1 cellular context compared by ENCODE assay signal in the genomic region with DNA sequence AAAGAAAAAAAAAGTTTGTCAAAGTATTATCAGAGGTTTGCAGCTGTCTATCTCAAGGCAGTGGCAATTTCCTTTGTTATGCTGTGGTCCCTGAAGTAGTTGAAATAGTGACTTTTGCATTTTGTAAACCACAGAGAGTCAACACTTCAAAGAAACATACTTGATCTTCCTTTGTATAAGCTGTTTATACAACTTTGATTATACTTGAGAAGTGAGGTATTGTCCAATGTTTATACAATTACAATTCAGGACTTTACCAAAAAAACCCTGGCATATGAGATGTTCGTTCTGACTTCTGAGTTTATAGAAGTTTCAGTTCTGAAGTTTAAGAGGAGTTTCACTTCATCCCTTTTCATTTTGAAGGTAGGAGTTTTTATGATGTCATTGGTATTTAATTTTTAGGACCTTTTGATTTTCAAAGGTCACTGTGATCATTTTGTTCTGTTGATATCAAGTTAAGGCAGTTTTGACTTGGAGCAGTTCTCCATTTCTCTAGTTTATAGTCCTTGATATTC.
TF ChIP-seq lines count a peak whose summit lies in the region.

No MANE protein-coding gene starts in this region.

TF ChIP-seq in HEK293, 187 proteins besides CTCF, POLR2A, EP300 and RAD21 (continued from another document):
- TF ChIP-seq, protein P1, sequence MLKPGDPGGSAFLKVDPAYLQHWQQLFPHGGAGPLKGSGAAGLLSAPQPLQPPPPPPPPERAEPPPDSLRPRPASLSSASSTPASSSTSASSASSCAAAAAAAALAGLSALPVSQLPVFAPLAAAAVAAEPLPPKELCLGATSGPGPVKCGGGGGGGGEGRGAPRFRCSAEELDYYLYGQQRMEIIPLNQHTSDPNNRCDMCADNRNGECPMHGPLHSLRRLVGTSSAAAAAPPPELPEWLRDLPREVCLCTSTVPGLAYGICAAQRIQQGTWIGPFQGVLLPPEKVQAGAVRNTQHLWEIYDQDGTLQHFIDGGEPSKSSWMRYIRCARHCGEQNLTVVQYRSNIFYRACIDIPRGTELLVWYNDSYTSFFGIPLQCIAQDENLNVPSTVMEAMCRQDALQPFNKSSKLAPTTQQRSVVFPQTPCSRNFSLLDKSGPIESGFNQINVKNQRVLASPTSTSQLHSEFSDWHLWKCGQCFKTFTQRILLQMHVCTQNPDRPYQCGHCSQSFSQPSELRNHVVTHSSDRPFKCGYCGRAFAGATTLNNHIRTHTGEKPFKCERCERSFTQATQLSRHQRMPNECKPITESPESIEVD (tag by site-specific recombination; IDR thresholded peaks at IDR 0.05) = peak; percentile 86
- TF ChIP-seq, protein P2, sequence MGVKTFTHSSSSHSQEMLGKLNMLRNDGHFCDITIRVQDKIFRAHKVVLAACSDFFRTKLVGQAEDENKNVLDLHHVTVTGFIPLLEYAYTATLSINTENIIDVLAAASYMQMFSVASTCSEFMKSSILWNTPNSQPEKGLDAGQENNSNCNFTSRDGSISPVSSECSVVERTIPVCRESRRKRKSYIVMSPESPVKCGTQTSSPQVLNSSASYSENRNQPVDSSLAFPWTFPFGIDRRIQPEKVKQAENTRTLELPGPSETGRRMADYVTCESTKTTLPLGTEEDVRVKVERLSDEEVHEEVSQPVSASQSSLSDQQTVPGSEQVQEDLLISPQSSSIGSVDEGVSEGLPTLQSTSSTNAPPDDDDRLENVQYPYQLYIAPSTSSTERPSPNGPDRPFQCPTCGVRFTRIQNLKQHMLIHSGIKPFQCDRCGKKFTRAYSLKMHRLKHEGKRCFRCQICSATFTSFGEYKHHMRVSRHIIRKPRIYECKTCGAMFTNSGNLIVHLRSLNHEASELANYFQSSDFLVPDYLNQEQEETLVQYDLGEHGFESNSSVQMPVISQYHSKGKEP (tag by site-specific recombination; IDR thresholded peaks at IDR 0.05) = no peak
- TF ChIP-seq ZNF514 (tag by site-specific recombination; IDR thresholded peaks at IDR 0.05) (no peak), OSR2 (tag by site-specific recombination; IDR thresholded peaks at IDR 0.05) (peak; percentile 65), ZNF843 (tag by site-specific recombination; IDR thresholded peaks at IDR 0.05) (no peak), ZNF37A (tag by site-specific recombination; IDR thresholded peaks at IDR 0.05) (no peak)
- TF ChIP-seq, protein P3, sequence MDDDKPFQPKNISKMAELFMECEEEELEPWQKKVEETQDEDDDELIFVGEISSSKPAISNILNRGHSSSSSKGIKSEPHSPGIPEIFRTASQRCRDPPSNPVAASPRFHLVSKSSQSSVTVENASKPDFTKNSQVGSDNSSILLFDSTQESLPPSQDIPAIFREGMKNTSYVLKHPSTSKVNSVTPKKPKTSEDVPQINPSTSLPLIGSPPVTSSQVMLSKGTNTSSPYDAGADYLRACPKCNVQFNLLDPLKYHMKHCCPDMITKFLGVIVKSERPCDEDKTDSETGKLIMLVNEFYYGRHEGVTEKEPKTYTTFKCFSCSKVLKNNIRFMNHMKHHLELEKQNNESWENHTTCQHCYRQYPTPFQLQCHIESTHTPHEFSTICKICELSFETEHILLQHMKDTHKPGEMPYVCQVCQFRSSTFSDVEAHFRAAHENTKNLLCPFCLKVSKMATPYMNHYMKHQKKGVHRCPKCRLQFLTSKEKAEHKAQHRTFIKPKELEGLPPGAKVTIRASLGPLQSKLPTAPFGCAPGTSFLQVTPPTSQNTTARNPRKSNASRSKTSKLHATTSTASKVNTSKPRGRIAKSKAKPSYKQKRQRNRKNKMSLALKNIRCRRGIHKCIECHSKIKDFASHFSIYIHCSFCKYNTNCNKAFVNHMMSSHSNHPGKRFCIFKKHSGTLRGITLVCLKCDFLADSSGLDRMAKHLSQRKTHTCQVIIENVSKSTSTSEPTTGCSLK (tag by site-specific recombination; IDR thresholded peaks at IDR 0.05) = no peak
- TF ChIP-seq, protein P4, sequence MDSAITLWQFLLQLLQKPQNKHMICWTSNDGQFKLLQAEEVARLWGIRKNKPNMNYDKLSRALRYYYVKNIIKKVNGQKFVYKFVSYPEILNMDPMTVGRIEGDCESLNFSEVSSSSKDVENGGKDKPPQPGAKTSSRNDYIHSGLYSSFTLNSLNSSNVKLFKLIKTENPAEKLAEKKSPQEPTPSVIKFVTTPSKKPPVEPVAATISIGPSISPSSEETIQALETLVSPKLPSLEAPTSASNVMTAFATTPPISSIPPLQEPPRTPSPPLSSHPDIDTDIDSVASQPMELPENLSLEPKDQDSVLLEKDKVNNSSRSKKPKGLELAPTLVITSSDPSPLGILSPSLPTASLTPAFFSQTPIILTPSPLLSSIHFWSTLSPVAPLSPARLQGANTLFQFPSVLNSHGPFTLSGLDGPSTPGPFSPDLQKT (IDR thresholded peaks at IDR 0.05; ENCODE audit: borderline replicate concordance, low read depth, low read length) = no peak
